9 cellular contexts compared by ENCODE assay signal in the genomic region with DNA sequence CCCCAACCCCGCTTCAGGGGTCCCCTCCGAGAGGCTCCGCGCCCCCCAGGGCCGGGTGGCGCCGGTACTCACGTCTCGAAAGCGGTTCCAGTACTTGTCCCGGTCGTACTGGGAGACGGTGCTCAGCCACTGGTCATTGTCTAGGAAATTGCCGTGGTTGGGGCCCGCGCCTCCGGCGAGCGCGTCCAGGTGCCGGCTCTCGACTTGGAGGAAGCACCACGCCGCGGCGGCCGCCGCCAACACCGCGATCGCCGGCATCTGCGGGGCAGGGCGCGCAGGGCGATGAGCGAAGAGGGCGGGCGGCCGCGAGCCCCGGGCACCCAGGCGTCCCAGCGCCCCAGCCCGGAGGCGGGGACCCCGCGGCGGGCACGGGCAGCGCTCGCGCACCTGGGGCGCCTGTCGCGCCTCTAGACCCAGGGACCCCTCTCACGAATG. TPM values are rescaled to one million over a fixed set of nuclear protein-coding genes. Genes with fewer than 3 reads are reported as not detected.
DNase-seq lines count a peak whose midpoint lies in the region; ATAC-seq and TF ChIP-seq lines count a peak whose summit lies in the region.
"Had no signal": no experiment of that assay in that cellular context is flagged by ENCODE, and none has a peak within 500 bp of the region (broad histone marks: within the 10 kb centered on the region; RNA-seq: fewer than 3 reads in every experiment).

No MANE protein-coding gene starts in this region.

- H3K36me3 ChIP-seq in heart right ventricle = no peaks in the 10 kb centered on the region
- H3K36me3 ChIP-seq: Peyer's patch had no signal

- DNase-seq in ELF-1 (ENCODE audit: low read depth, low spot score) = peak; percentile 26
- no peak for DNase-seq in T-helper 17 cell
- peak in 1 of 2 donors; percentile 30 for DNase-seq in heart right ventricle
- DNase-seq in retina = peak; percentile 60
- DNase-seq in CD4-positive, alpha-beta T cell = no peak
- DNase-seq in activated CD8-positive, alpha-beta memory T cell treated with anti-CD3 and anti-CD28 coated beads, Interleukin-2, amount 50 U/mL, for 48 hours = no peak
- DNase-seq: Peyer's patch had no signal

- H3K27ac Mint-ChIP-seq in T-helper 17 cell = no peak overlapping the region
- no peak overlapping the region for H3K27ac Mint-ChIP-seq in CD4-positive, alpha-beta T cell

- CTCF ChIA-PET in CD4-positive, alpha-beta T cell (lab: Charles Lee) = no interaction called here

- peaks cover 0 to 6% (median 5%) of the 10 kb centered on the region in 9 donors for H3K4me1 ChIP-seq in heart right ventricle

- intact Hi-C loops in heart right ventricle (cut with DNase I) = loop anchor here (2.0 to 10.0 kb wide), 5 partner anchors 154 to 696 kb away; no protein-coding TSS in a partner anchor
- intact Hi-C loops in CD4-positive, alpha-beta T cell (cut with DNase I, micrococcal nuclease) = loop anchor here (5.0 to 10.0 kb wide), 3 partner anchors 174 to 1611 kb away; no protein-coding TSS in a partner anchor

- WGBS in heart right ventricle, 2 donors = 2 to 4% methylated on average over 57 of the region's 57 CpGs

- peaks cover 0 to 36% (median 15%) of the 10 kb centered on the region in 7 donors for H3K27me3 ChIP-seq in heart right ventricle
- H3K27me3 ChIP-seq in CD4-positive, alpha-beta T cell (ENCODE audit: control insufficient read depth, insufficient read depth, low read length) = peaks cover 37% of the 10 kb centered on the region

- no peak overlapping the region for H3K27ac ChIP-seq in heart right ventricle
- H3K27ac ChIP-seq in CD4-positive, alpha-beta T cell (ENCODE audit: low read depth, low read length) = no peak overlapping the region
- H3K27ac ChIP-seq: Peyer's patch had no signal

- no peak for TF ChIP-seq CTCF in heart right ventricle (IDR thresholded peaks at IDR 0.05)
- no peak for TF ChIP-seq CTCF in CD4-positive, alpha-beta T cell (IDR thresholded peaks at IDR 0.05)

- POLR2A ChIA-PET in CD4-positive, alpha-beta T cell (lab: Charles Lee) = no interaction called here

- no peaks in the 10 kb centered on the region for H3K4me1 Mint-ChIP-seq in T-helper 17 cell
- no peaks in the 10 kb centered on the region for H3K4me1 Mint-ChIP-seq in CD4-positive, alpha-beta T cell (ENCODE audit: low read depth)

- H3K4me3 ChIP-seq in heart right ventricle = peak overlapping the region; percentile 21 to 79 (median 56)

- H3K27me3 Mint-ChIP-seq in T-helper 17 cell = peaks cover 30% of the 10 kb centered on the region
- H3K27me3 Mint-ChIP-seq in CD4-positive, alpha-beta T cell = peaks cover 41% of the 10 kb centered on the region

- no peaks in the 10 kb centered on the region for H3K36me3 Mint-ChIP-seq in T-helper 17 cell (ENCODE audit: low read depth)
- H3K36me3 Mint-ChIP-seq in CD4-positive, alpha-beta T cell (ENCODE audit: low read depth) = no peaks in the 10 kb centered on the region

- ATAC-seq in T-helper 17 cell = no peak
- peak in 6 of 8 donors; percentile 12 to 56 (median 24) for ATAC-seq in heart right ventricle
- no peak for ATAC-seq in CD4-positive, alpha-beta T cell (ENCODE audit: poor library complexity)
- ATAC-seq in GM21367 (IDR thresholded peaks at IDR 0.05; ENCODE audit: unreplicated experiment) = no peak
- ATAC-seq in HG03469 (IDR thresholded peaks at IDR 0.05; ENCODE audit: unreplicated experiment) = no peak

- no peaks in the 10 kb centered on the region for H3K9me3 ChIP-seq in T-helper 17 cell (ENCODE audit: control insufficient read depth, low read length, poor library complexity, severe bottlenecking)
- H3K9me3 ChIP-seq in heart right ventricle = no peaks in the 10 kb centered on the region
- H3K9me3 ChIP-seq in CD4-positive, alpha-beta T cell (ENCODE audit: control insufficient read depth, low read length) = no peaks in the 10 kb centered on the region
- H3K9me3 ChIP-seq: Peyer's patch had no signal

- H3K9me3 Mint-ChIP-seq in CD4-positive, alpha-beta T cell = no peaks in the 10 kb centered on the region

- peak overlapping the region; percentile 43 for H3K4me3 Mint-ChIP-seq in T-helper 17 cell
- H3K4me3 Mint-ChIP-seq in CD4-positive, alpha-beta T cell = no peak overlapping the region

RNA-seq across cellular contexts. Expression of gene SPOCK1, which starts 0.8 kb away (rescaled TPM):
- not detected for total RNA-seq in T-helper 17 cell
- 10 to 100 TPM; 21.6 to 70.3 (median 35.3) TPM for total RNA-seq in heart right ventricle
- 10 to 100 TPM; 13.7 to 23.6 TPM for polyA plus RNA-seq in heart right ventricle
- not detected for total RNA-seq in CD4-positive, alpha-beta T cell

Comparison
In these comparisons a context has a peak if more than half of its experiments do, and no peak if none do; other contexts are left out.
1. DNase-seq: peak in ELF-1 (single experiment) and retina (single experiment); none in T-helper 17 cell (0 of 3), CD4-positive, alpha-beta T cell (0 of 10) and activated CD8-positive, alpha-beta memory T cell treated with anti-CD3 and anti-CD28 coated beads, Interleukin-2, amount 50 U/mL, for 48 hours (single experiment).
2. ATAC-seq: peak in heart right ventricle (6 of 8); none in T-helper 17 cell (single experiment), CD4-positive, alpha-beta T cell (single experiment), GM21367 (single experiment) and HG03469 (single experiment).
3. RNA of gene SPOCK1, which starts 0.8 kb away (total RNA-seq): 21.6 to 70.3 TPM in heart right ventricle; not detected in T-helper 17 cell and not detected in CD4-positive, alpha-beta T cell; every median in the first group is over 10 times any median in the second.